19 cellular contexts compared by ENCODE assay signal in the genomic region with DNA sequence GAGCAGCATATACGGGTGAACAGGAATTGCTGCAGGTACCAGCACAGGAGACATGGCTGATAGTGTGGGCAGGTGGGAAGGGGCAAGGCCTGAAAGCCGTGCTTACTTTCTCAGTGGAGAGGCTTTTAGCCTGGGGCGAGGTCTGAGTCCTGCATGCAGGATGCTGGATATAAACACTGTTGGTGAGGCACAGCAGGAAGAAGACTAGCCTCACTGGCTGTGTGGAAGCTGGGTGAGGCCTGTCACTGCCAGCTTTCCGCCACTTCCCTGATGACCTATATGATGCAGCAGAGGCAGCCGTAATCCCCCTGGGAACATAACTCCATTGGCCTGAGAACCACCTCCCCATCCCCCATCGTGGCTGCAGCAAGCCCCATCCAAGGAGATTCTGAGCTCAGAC. TPM values are rescaled to one million over a fixed set of nuclear protein-coding genes. Genes with fewer than 3 reads are reported as not detected.
"Had no signal": no experiment of that assay in that cellular context is flagged by ENCODE, and none has a peak within 500 bp of the region (broad histone marks: within the 10 kb centered on the region; RNA-seq: fewer than 3 reads in every experiment).

No MANE protein-coding gene starts in this region.

- H3K27me3 ChIP-seq: adrenal gland, gastrocnemius medialis, heart right ventricle, neutrophil, sigmoid colon, transverse colon had no signal

- H3K4me3 Mint-ChIP-seq: activated naive CD4-positive, alpha-beta T cell treated with anti-CD3 and anti-CD28 coated beads, Interleukin-2, amount 10 ng/mL, durations not matched to agents 7 days and 5 days; stimulated activated naive B cell treated with anti-CD40 and anti-IgM and Interleukin-4, amounts not matched to agents 10 μg/mL and 1 μg/mL and 100 μg/mL, for 72 hours had no signal

- DNase-seq: activated naive CD4-positive, alpha-beta T cell treated with anti-CD3 and anti-CD28 coated beads, Interleukin-2, amount 10 ng/mL, durations not matched to agents 7 days and 5 days; caudate nucleus; effector CD8-positive, alpha-beta T cell; gastrocnemius medialis; heart right ventricle; sigmoid colon; stimulated activated CD4-positive, alpha-beta T cell treated with anti-CD3 and anti-CD28 coated beads, Interleukin-2, amount 100 ng/mL, for 24 hours; stimulated activated naive B cell treated with anti-CD40 and anti-IgM and Interleukin-4, amounts not matched to agents 10 μg/mL and 1 μg/mL and 100 μg/mL, for 72 hours; T-helper 2 cell; transverse colon had no signal

- H3K36me3 Mint-ChIP-seq: activated naive CD4-positive, alpha-beta T cell treated with anti-CD3 and anti-CD28 coated beads, Interleukin-2, amount 10 ng/mL, durations not matched to agents 7 days and 5 days; stimulated activated naive B cell treated with anti-CD40 and anti-IgM and Interleukin-4, amounts not matched to agents 10 μg/mL and 1 μg/mL and 100 μg/mL, for 72 hours had no signal

- H3K4me3 ChIP-seq: adrenal gland, coronary artery, gastrocnemius medialis, heart right ventricle, sigmoid colon, transverse colon had no signal

- ATAC-seq: gastrocnemius medialis; heart right ventricle; stimulated activated naive B cell treated with anti-CD40 and anti-IgM and Interleukin-4, amounts not matched to agents 10 μg/mL and 1 μg/mL and 100 μg/mL, for 72 hours had no signal

- H3K36me3 ChIP-seq: adrenal gland, gastrocnemius medialis, heart right ventricle, neutrophil, sigmoid colon, transverse colon had no signal

- H3K4me1 ChIP-seq: adrenal gland, gastrocnemius medialis, sigmoid colon, transverse colon had no signal

- H3K9me3 ChIP-seq: adrenal gland, gastrocnemius medialis, neutrophil, sigmoid colon, transverse colon had no signal

- H3K27ac ChIP-seq: adrenal gland, coronary artery, gastrocnemius medialis, heart right ventricle, neutrophil, sigmoid colon, transverse colon had no signal

- H3K27me3 Mint-ChIP-seq: activated naive CD4-positive, alpha-beta T cell treated with anti-CD3 and anti-CD28 coated beads, Interleukin-2, amount 10 ng/mL, durations not matched to agents 7 days and 5 days; progenitor cell of endocrine pancreas; stimulated activated naive B cell treated with anti-CD40 and anti-IgM and Interleukin-4, amounts not matched to agents 10 μg/mL and 1 μg/mL and 100 μg/mL, for 72 hours had no signal

- H3K27ac Mint-ChIP-seq: activated naive CD4-positive, alpha-beta T cell treated with anti-CD3 and anti-CD28 coated beads, Interleukin-2, amount 10 ng/mL, durations not matched to agents 7 days and 5 days; activated T-helper 2 cell treated with anti-CD3 and anti-CD28 coated beads, Interferon-gamma antibody, Interleukin-2, Interleukin-4, amounts not matched to agents 10 μg/mL and 5 μg/mL and 100 μg/mL, durations not matched to agents 14 hours and 24 hours and 36 hours; progenitor cell of endocrine pancreas; stimulated activated naive B cell treated with anti-CD40 and anti-IgM and Interleukin-4, amounts not matched to agents 10 μg/mL and 1 μg/mL and 100 μg/mL, for 72 hours had no signal

- H3K4me1 Mint-ChIP-seq: activated naive CD4-positive, alpha-beta T cell treated with anti-CD3 and anti-CD28 coated beads, Interleukin-2, amount 10 ng/mL, durations not matched to agents 7 days and 5 days; stimulated activated naive B cell treated with anti-CD40 and anti-IgM and Interleukin-4, amounts not matched to agents 10 μg/mL and 1 μg/mL and 100 μg/mL, for 72 hours had no signal

RNA-seq across cellular contexts. Expression of a gene that starts 54.4 kb away (rescaled TPM):
- total RNA-seq: activated T-helper 2 cell treated with anti-CD3 and anti-CD28 coated beads, Interferon-gamma antibody, Interleukin-2, Interleukin-4, amounts not matched to agents 10 μg/mL and 5 μg/mL and 100 μg/mL, durations not matched to agents 14 hours and 24 hours and 36 hours; adrenal gland; gastrocnemius medialis; liver; mesenteric fat pad; myocyte; progenitor cell of endocrine pancreas; sigmoid colon; subcutaneous adipose tissue; transverse colon had no signal
- polyA plus RNA-seq: adrenal gland, liver had no signal
